In the genomic region with DNA sequence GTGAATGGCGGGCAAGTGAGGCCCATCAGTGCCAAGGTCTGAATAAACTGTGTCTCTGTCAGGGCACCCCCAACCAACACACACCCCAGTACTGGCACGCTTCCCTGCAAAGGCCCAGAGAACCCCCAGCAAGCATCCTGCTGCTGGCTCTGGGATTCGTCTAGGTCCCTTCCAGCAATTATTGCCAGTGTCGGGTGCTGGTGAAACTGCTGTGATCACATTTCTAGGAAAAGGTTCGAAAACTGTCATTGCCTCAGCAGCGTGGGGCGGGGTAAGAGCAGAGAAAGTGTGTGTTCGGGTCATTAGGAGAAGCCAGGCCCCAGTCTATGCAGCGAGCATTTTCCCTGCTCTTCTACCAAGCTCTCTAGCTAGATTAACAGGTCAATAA, we compare ENCODE assay signal across 10 cellular contexts. TPM values are rescaled to one million over a fixed set of nuclear protein-coding genes. Genes with fewer than 3 reads are reported as not detected.
DNase-seq lines count a peak whose midpoint lies in the region; ATAC-seq and TF ChIP-seq lines count a peak whose summit lies in the region.
"Had no signal": no experiment of that assay in that cellular context is flagged by ENCODE, and none has a peak within 500 bp of the region (broad histone marks: within the 10 kb centered on the region; RNA-seq: fewer than 3 reads in every experiment).

No MANE protein-coding gene starts in this region.

- no peaks in the 10 kb centered on the region for H3K9me3 Mint-ChIP-seq in activated naive CD8-positive, alpha-beta T cell (ENCODE audit: low read depth)
- no peaks in the 10 kb centered on the region for H3K9me3 Mint-ChIP-seq in activated naive CD8-positive, alpha-beta T cell treated with anti-CD3 and anti-CD28 coated beads for 36 hours
- no peaks in the 10 kb centered on the region for H3K9me3 Mint-ChIP-seq in central memory CD8-positive, alpha-beta T cell
- H3K9me3 Mint-ChIP-seq in naive B cell: no peaks in the 10 kb centered on the region
- H3K9me3 Mint-ChIP-seq in HFFc6: no peaks in the 10 kb centered on the region

- no peaks in the 10 kb centered on the region for H3K36me3 ChIP-seq in suprapubic skin
- H3K36me3 ChIP-seq: vagina had no signal

- TF ChIP-seq POLR2A in suprapubic skin (IDR thresholded peaks at IDR 0.05): no peak

- H3K4me1 ChIP-seq in suprapubic skin: peaks cover 51% of the 10 kb centered on the region

- peaks cover 3% of the 10 kb centered on the region for H3K4me1 Mint-ChIP-seq in activated naive CD8-positive, alpha-beta T cell (ENCODE audit: low read depth)
- peaks cover 3% of the 10 kb centered on the region for H3K4me1 Mint-ChIP-seq in activated naive CD8-positive, alpha-beta T cell treated with anti-CD3 and anti-CD28 coated beads for 36 hours
- no peaks in the 10 kb centered on the region for H3K4me1 Mint-ChIP-seq in central memory CD8-positive, alpha-beta T cell
- H3K4me1 Mint-ChIP-seq in naive B cell (peaks cover 0 to 7% (median 4%) of the 10 kb centered on the region in 3 donors), HFFc6 (ENCODE audit: low read depth) (no peaks in the 10 kb centered on the region; the same call in 1 of the 2 replicates)

- peaks cover 19% of the 10 kb centered on the region for H3K27me3 Mint-ChIP-seq in activated naive CD8-positive, alpha-beta T cell
- peaks cover 55% of the 10 kb centered on the region for H3K27me3 Mint-ChIP-seq in activated naive CD8-positive, alpha-beta T cell treated with anti-CD3 and anti-CD28 coated beads for 36 hours
- H3K27me3 Mint-ChIP-seq in central memory CD8-positive, alpha-beta T cell: peaks cover 9% of the 10 kb centered on the region
- peaks cover 19 to 61% (median 28%) of the 10 kb centered on the region in 3 donors for H3K27me3 Mint-ChIP-seq in naive B cell
- peaks cover 20% of the 10 kb centered on the region for H3K27me3 Mint-ChIP-seq in HFFc6 (ENCODE audit: insufficient read depth)

- no peaks in the 10 kb centered on the region for H3K9me3 ChIP-seq in suprapubic skin
- H3K9me3 ChIP-seq: vagina had no signal

- TF ChIP-seq CTCF in suprapubic skin (IDR thresholded peaks at IDR 0.05) (no peak), HFFc6 (IDR thresholded peaks at IDR 0.05) (no peak)

- 77% methylated on average over 6 of the region's 9 CpGs for WGBS in suprapubic skin

- DNase-seq in activated naive CD8-positive, alpha-beta T cell treated with anti-CD3 and anti-CD28 coated beads for 36 hours: no peak
- no peak for DNase-seq in central memory CD8-positive, alpha-beta T cell (ENCODE audit: low spot score in 2 of 2)
- DNase-seq in naive B cell: no peak
- no peak for DNase-seq in suprapubic skin (ENCODE audit: low spot score in 2 of 2)
- DNase-seq in NCI-H446 (lab: John Stamatoyannopoulos, UW): no peak
- DNase-seq in HFFc6: no peak
- DNase-seq in GM19240 (ENCODE audit: insufficient read length, low spot score): no peak
- DNase-seq: MV-4-11 had no signal

- peak overlapping the region; percentile 22 for H3K27ac ChIP-seq in suprapubic skin
- H3K27ac ChIP-seq: vagina had no signal

- H3K4me3 Mint-ChIP-seq in activated naive CD8-positive, alpha-beta T cell: peak overlapping the region; percentile 10
- no peak overlapping the region for H3K4me3 Mint-ChIP-seq in activated naive CD8-positive, alpha-beta T cell treated with anti-CD3 and anti-CD28 coated beads for 36 hours
- peak overlapping the region; percentile 65 for H3K4me3 Mint-ChIP-seq in central memory CD8-positive, alpha-beta T cell
- peak overlapping the region in 6 of 8 donors; percentile 14 to 79 (median 72) for H3K4me3 Mint-ChIP-seq in naive B cell
- H3K4me3 Mint-ChIP-seq in HFFc6: no peak overlapping the region

- H3K4me3 ChIP-seq in suprapubic skin: no peak overlapping the region
- H3K4me3 ChIP-seq: vagina had no signal

- no peak overlapping the region for H3K27ac Mint-ChIP-seq in activated naive CD8-positive, alpha-beta T cell
- H3K27ac Mint-ChIP-seq in activated naive CD8-positive, alpha-beta T cell treated with anti-CD3 and anti-CD28 coated beads for 36 hours: no peak overlapping the region
- H3K27ac Mint-ChIP-seq in central memory CD8-positive, alpha-beta T cell (ENCODE audit: low read depth): no peak overlapping the region
- no peak overlapping the region for H3K27ac Mint-ChIP-seq in naive B cell
- H3K27ac Mint-ChIP-seq in HFFc6: no peak overlapping the region

- no peaks in the 10 kb centered on the region for H3K36me3 Mint-ChIP-seq in activated naive CD8-positive, alpha-beta T cell
- H3K36me3 Mint-ChIP-seq in activated naive CD8-positive, alpha-beta T cell treated with anti-CD3 and anti-CD28 coated beads for 36 hours: no peaks in the 10 kb centered on the region
- H3K36me3 Mint-ChIP-seq in central memory CD8-positive, alpha-beta T cell (ENCODE audit: insufficient read depth): peaks cover 3% of the 10 kb centered on the region
- H3K36me3 Mint-ChIP-seq in naive B cell (peaks cover 0 to under 1% of the 10 kb centered on the region in 2 donors), HFFc6 (ENCODE audit: low read depth) (no peaks in the 10 kb centered on the region)

- ATAC-seq in central memory CD8-positive, alpha-beta T cell (replicated peaks; ENCODE audit: extremely low read depth, poor library complexity, severe bottlenecking): no peak
- no peak for ATAC-seq in naive B cell (ENCODE audit: low read depth in 2 of 2)

- peaks cover 36% of the 10 kb centered on the region for H3K27me3 ChIP-seq in suprapubic skin
- H3K27me3 ChIP-seq: vagina had no signal

- no peak for TF ChIP-seq EP300 in suprapubic skin (IDR thresholded peaks at IDR 0.05)

RNA-seq across cellular contexts. Expression of a gene that starts 2.5 kb away (rescaled TPM):
- 1 to 10 TPM; 1.1 to 1.8 TPM for total RNA-seq in activated naive CD8-positive, alpha-beta T cell treated with anti-CD3 and anti-CD28 coated beads for 36 hours
- polyA plus RNA-seq in naive B cell (ENCODE audit: low read depth in 6 of 6): under 1 TPM in 2 of 6 donors, not detected in 4; 0.29 to 0.30 TPM
- total RNA-seq in suprapubic skin: 1 to 10 TPM; 3.9 to 8.5 (median 6.6) TPM
- under 1 TPM; 0.46 to 0.65 (median 0.64) TPM for total RNA-seq in HFFc6 (2021; fragmentation: NEBNext Ultra II Directional; extraction: Animal tissue kit (Norgen Biotek cat#: 25700))

Comparison
In these comparisons a context has a peak if more than half of its experiments do, and no peak if none do; other contexts are left out.
1. H3K4me3 Mint-ChIP-seq: peak in activated naive CD8-positive, alpha-beta T cell (single experiment), central memory CD8-positive, alpha-beta T cell (single experiment) and naive B cell (6 of 8); none in activated naive CD8-positive, alpha-beta T cell treated with anti-CD3 and anti-CD28 coated beads for 36 hours (single experiment) and HFFc6 (single experiment).